19 cellular contexts compared by ENCODE assay signal in the genomic region with DNA sequence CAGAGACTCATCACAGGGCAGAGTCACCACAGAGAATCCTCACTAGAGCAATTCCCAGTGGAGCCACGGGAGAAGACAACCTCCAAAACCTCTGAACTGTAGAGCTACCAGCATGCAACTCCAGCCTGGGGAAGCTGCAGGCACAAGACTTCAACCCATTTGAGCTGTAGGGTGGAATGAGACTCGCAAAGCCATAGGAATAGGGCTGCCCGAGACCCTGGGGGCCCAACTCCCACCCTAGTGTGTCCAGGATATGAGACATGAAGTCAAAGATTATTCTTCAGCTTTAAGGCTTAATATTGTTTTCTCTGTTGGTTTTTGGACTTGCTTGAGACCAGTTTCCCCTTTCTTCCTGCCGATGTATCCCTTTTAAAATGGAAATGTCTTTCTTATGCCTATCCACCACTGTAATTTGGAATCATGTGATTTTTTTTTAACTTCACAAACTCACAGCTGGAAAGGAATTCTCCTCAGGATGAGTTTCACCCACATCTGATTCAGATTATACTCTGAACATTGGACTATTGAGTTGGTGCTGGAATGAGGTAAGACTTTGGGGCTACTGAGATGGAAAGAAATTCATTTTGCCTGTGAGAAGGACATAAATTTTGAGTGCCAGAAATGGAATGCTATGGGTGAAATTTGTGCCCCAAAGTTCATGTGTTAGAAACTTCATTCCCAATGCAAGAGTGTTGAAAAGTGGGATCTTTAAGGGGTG. TPM values are rescaled to one million over a fixed set of nuclear protein-coding genes. Genes with fewer than 3 reads are reported as not detected.
DNase-seq lines count a peak whose midpoint lies in the region; TF ChIP-seq lines count a peak whose summit lies in the region.
"Had no signal": no experiment of that assay in that cellular context is flagged by ENCODE, and none has a peak within 500 bp of the region (broad histone marks: within the 10 kb centered on the region; RNA-seq: fewer than 3 reads in every experiment).

No MANE protein-coding gene starts in this region.

- H3K36me3 Mint-ChIP-seq in neural progenitor cell = no peaks in the 10 kb centered on the region
- H3K36me3 Mint-ChIP-seq: CD14-positive monocyte; CD4-positive, alpha-beta memory T cell had no signal

- no peak overlapping the region for H3K9ac ChIP-seq in GM23248
- no peak overlapping the region for H3K9ac ChIP-seq in neural progenitor cell
- H3K9ac ChIP-seq: BLaER1 had no signal

- H3K4me3 Mint-ChIP-seq in neural progenitor cell = no peak overlapping the region
- H3K4me3 Mint-ChIP-seq: CD14-positive monocyte; CD4-positive, alpha-beta memory T cell had no signal

- H3K27me3 ChIP-seq in GM23248 (replicated peaks; ENCODE audit: insufficient read depth) (0 out of 2 replicates have a peak, but pooled peaks cover 1% of the 10 kb centered on the region), neural progenitor cell (no peaks in the 10 kb centered on the region), BE2C (no peaks in the 10 kb centered on the region)
- H3K27me3 ChIP-seq: BLaER1 had no signal

- in situ Hi-C loops in GM23248 (cut with MboI) = no loop called here

- H3K4me2 ChIP-seq in GM23248 (ENCODE audit: unreplicated experiment) (no peak overlapping the region), neural progenitor cell (no peak overlapping the region)
- H3K4me2 ChIP-seq: BLaER1 had no signal

- H2AFZ ChIP-seq in GM23248 (no peak overlapping the region), neural progenitor cell (replicated peaks) (no peak overlapping the region)

- no peak overlapping the region for H3K27ac ChIP-seq in GM23248
- no peak overlapping the region for H3K27ac ChIP-seq in neural progenitor cell
- H3K27ac ChIP-seq: BLaER1 had no signal

- no peaks in the 10 kb centered on the region for H4K20me1 ChIP-seq in GM23248 (ENCODE audit: insufficient read depth)
- H4K20me1 ChIP-seq in neural progenitor cell (ENCODE audit: low read depth) = no peaks in the 10 kb centered on the region
- H4K20me1 ChIP-seq: BLaER1 had no signal

- DNase-seq in AG08395 (ENCODE audit: low spot score) (peak; percentile 26), GM23248 (peak; percentile 33), fibroblast of gingiva (ENCODE audit: low read depth) (peak; percentile 2), neural progenitor cell (ENCODE audit: low spot score) (no peak), GM19240 (ENCODE audit: insufficient read length, low spot score) (no peak), amygdala (lab: John Stamatoyannopoulos, UW) (no peak), BE2C (no peak)
- DNase-seq: 8988T; AML-193; CD4-positive, alpha-beta memory T cell; DMS153; DMS79; GDM1; HCEC 1CT; IMR-90 had no signal

- H3K4me1 ChIP-seq in GM23248 (ENCODE audit: insufficient read depth) = no peaks in the 10 kb centered on the region
- H3K4me1 ChIP-seq in neural progenitor cell = no peaks in the 10 kb centered on the region
- no peaks in the 10 kb centered on the region for H3K4me1 ChIP-seq in BE2C
- H3K4me1 ChIP-seq: BLaER1 had no signal

- peaks cover 2% of the 10 kb centered on the region for H3K9me3 Mint-ChIP-seq in neural progenitor cell

- peaks cover 6% of the 10 kb centered on the region for H3K4me1 Mint-ChIP-seq in neural progenitor cell
- H3K4me1 Mint-ChIP-seq: CD14-positive monocyte; CD4-positive, alpha-beta memory T cell had no signal

- TF ChIP-seq CTCF in neural progenitor cell (IDR thresholded peaks at IDR 0.05) (no peak), BE2C (IDR thresholded peaks at IDR 0.05; ENCODE audit: low read depth, low read length) (no peak)

- no peaks in the 10 kb centered on the region for H3K9me2 ChIP-seq in GM23248 (ENCODE audit: insufficient read depth)

- 52 to 68% methylated on average over 4 of the region's 4 CpGs for WGBS in GM23248 (ENCODE audit: low coverage in 1 of 2, low lambda C conversion rate in 2 of 2, missing lambda C conversion rate in 2 of 2), 2 experiments

- H3K27me3 Mint-ChIP-seq in neural progenitor cell (ENCODE audit: insufficient read depth, low read depth) = peaks cover 2% of the 10 kb centered on the region

- H3K79me2 ChIP-seq in GM23248 (ENCODE audit: insufficient read depth) = no peaks in the 10 kb centered on the region
- H3K79me2 ChIP-seq in neural progenitor cell (ENCODE audit: low read depth) = no peaks in the 10 kb centered on the region

- peak overlapping the region; percentile 12 for H3K27ac Mint-ChIP-seq in neural progenitor cell
- H3K27ac Mint-ChIP-seq: CD4-positive, alpha-beta memory T cell had no signal

- H3F3A ChIP-seq in GM23248 (ENCODE audit: insufficient read depth) (no peaks in the 10 kb centered on the region), neural progenitor cell (ENCODE audit: low read depth) (no peaks in the 10 kb centered on the region)

- H3K4me3 ChIP-seq in GM23248 (no peak overlapping the region), neural progenitor cell (no peak overlapping the region), BE2C (ENCODE audit: low read depth, low read length) (no peak overlapping the region)
- H3K4me3 ChIP-seq: BLaER1, K562 had no signal

- H3K9me3 ChIP-seq in GM23248 (ENCODE audit: low read depth) = no peaks in the 10 kb centered on the region
- no peaks in the 10 kb centered on the region for H3K9me3 ChIP-seq in neural progenitor cell (ENCODE audit: low read depth)
- no peaks in the 10 kb centered on the region for H3K9me3 ChIP-seq in BE2C
- H3K9me3 ChIP-seq: BLaER1 had no signal

- H3K36me3 ChIP-seq in GM23248 (ENCODE audit: low read depth) = no peaks in the 10 kb centered on the region
- no peaks in the 10 kb centered on the region for H3K36me3 ChIP-seq in neural progenitor cell
- H3K36me3 ChIP-seq in BE2C = no peaks in the 10 kb centered on the region
- H3K36me3 ChIP-seq: BLaER1 had no signal

RNA-seq across cellular contexts. Expression of a gene that starts 59.6 kb away (rescaled TPM):
- 12.1 and 12.2 TPM in 2 replicates for total RNA-seq in GM23248 (2014; rRNA removed; shearing (Covaris generic))
- polyA plus RNA-seq in GM23248 (2016; fragmentation: Nextera tagmentation; extraction: Ambion mirVana) = 4.8 and 5.1 TPM in 2 replicates
- 30.7 and 35.9 TPM in 2 replicates for total RNA-seq in neural progenitor cell (ENCODE audit: low replicate concordance)
- 16.0 TPM for polyA plus RNA-seq in BE2C (2012; ENCODE audit: insufficient read depth, insufficient read length, low read depth)
- total RNA-seq: A673; CD4-positive, alpha-beta memory T cell had no signal
- polyA plus RNA-seq: CD14-positive monocyte had no signal

Comparison
In these comparisons a context has a peak if more than half of its experiments do, and no peak if none do; other contexts are left out.
1. DNase-seq: peak in AG08395 (single experiment), GM23248 (single experiment) and fibroblast of gingiva (single experiment); none in neural progenitor cell (single experiment), GM19240 (single experiment), amygdala (0 of 56) and BE2C (single experiment).